8 cellular contexts compared by ENCODE assay signal in genomic region chr4:11424000-11424399, GRCh38. TPM values are rescaled to one million over a fixed set of nuclear protein-coding genes. Genes with fewer than 3 reads are reported as not detected.
DNase-seq lines count a peak whose midpoint lies in the region; ATAC-seq and TF ChIP-seq lines count a peak whose summit lies in the region.

No MANE protein-coding gene starts in this region.

- H3K4me3 ChIP-seq in H7 (ENCODE audit: insufficient read depth, low read depth, low read length) = no peak overlapping the region
- H3K4me3 ChIP-seq in foreskin fibroblast (ENCODE audit: low read depth in 1 of 2, low read length in 2 of 2) = no peak overlapping the region

- TF ChIP-seq CTCF in foreskin fibroblast (IDR thresholded peaks at IDR 0.05; ENCODE audit: low read depth, low read length) = peak; percentile 4

- peaks cover 29% of the 10 kb centered on the region for H3K27me3 ChIP-seq in H7 (ENCODE audit: control insufficient read depth, insufficient read depth, low read length)

- ATAC-seq in stimulated activated naive CD8-positive, alpha-beta T cell treated with anti-CD3 and anti-CD28 coated beads, Interleukin-15, Interleukin-2, amounts not matched to agents 100 U/mL and 50 U/mL, for 24 hours = no peak
- ATAC-seq in HG03039 (IDR thresholded peaks at IDR 0.05; ENCODE audit: unreplicated experiment) (no peak), GM18505 (IDR thresholded peaks at IDR 0.05; ENCODE audit: unreplicated experiment) (no peak)

- no peak for TF ChIP-seq POLR2A in GM18505 (IDR thresholded peaks at IDR 0.05; ENCODE audit: borderline replicate concordance, extremely low read depth, insufficient read depth, insufficient read length)

- H3K36me3 ChIP-seq in H7 (replicated peaks; ENCODE audit: control insufficient read depth, insufficient read depth, low read length) = no peaks in the 10 kb centered on the region

- peak; percentile 32 for DNase-seq in NCI-H2196 (lab: John Stamatoyannopoulos, UW; ENCODE audit: unreplicated experiment)
- no peak for DNase-seq in NCI-H2196 treated with DMSO at 0.1 percent for 48 hours (lab: John Stamatoyannopoulos, UW; ENCODE audit: unreplicated experiment)
- DNase-seq in H7 = peak; percentile 72
- DNase-seq in OCI-M1 (lab: John Stamatoyannopoulos, UW) = peak; percentile 61
- peak in 1 of 2 donors; percentile 4 for DNase-seq in foreskin fibroblast
- DNase-seq in stimulated activated naive CD8-positive, alpha-beta T cell treated with anti-CD3 and anti-CD28 coated beads, Interleukin-15, Interleukin-2, amounts not matched to agents 100 U/mL and 50 U/mL, for 24 hours = peak; percentile 18

RNA-seq across cellular contexts. Expression of gene HS3ST1, which starts 4.7 kb away (rescaled TPM):
- 0.07 and 0.17 TPM in 2 replicates for total RNA-seq in H7 (2014; rRNA removed; shearing (Covaris generic))
